ENCODE assay signal across 1 cellular context in the genomic region with DNA sequence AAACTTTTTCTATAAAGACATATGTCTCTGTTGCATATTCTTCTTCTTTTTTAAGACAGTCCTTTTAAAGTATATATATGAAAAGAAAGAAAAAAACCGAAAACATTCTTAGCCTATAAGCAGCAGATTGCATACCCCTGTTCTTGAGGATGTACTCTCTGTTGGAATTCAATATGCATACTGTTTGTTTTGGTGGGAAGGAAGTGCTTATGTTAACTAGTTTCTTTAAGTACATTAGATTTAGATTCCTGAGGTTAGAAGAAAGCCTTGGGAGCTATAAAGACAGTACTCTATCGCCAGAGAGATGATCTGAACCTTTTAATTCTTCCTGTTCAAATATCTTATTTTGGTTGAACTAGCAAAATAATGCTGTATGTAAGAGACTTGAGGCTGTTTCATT.
TF ChIP-seq lines count a peak whose summit lies in the region.

No MANE protein-coding gene starts in this region.

TF ChIP-seq in WTC11, 78 proteins besides CTCF, POLR2A, EP300 and RAD21 (continued from another document):
- TF ChIP-seq, protein P1, sequence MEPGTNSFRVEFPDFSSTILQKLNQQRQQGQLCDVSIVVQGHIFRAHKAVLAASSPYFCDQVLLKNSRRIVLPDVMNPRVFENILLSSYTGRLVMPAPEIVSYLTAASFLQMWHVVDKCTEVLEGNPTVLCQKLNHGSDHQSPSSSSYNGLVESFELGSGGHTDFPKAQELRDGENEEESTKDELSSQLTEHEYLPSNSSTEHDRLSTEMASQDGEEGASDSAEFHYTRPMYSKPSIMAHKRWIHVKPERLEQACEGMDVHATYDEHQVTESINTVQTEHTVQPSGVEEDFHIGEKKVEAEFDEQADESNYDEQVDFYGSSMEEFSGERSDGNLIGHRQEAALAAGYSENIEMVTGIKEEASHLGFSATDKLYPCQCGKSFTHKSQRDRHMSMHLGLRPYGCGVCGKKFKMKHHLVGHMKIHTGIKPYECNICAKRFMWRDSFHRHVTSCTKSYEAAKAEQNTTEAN (CRISPR knock-in tag; IDR thresholded peaks at IDR 0.05) = no peak
- no peak for TF ChIP-seq NR2C2 (CRISPR knock-in tag; IDR thresholded peaks at IDR 0.05)
- no peak for TF ChIP-seq TEAD4 (CRISPR knock-in tag; IDR thresholded peaks at IDR 0.05)
- TF ChIP-seq NFATC4 (CRISPR knock-in tag; IDR thresholded peaks at IDR 0.05) = no peak
- TF ChIP-seq, protein P2, sequence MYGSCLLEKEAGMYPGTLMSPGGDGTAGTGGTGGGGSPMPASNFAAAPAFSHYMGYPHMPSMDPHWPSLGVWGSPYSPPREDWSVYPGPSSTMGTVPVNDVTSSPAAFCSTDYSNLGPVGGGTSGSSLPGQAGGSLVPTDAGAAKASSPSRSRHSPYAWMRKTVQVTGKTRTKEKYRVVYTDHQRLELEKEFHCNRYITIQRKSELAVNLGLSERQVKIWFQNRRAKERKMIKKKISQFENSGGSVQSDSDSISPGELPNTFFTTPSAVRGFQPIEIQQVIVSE (CRISPR knock-in tag; IDR thresholded peaks at IDR 0.05; ENCODE audit: borderline replicate concordance) = no peak
- TF ChIP-seq, protein P3, sequence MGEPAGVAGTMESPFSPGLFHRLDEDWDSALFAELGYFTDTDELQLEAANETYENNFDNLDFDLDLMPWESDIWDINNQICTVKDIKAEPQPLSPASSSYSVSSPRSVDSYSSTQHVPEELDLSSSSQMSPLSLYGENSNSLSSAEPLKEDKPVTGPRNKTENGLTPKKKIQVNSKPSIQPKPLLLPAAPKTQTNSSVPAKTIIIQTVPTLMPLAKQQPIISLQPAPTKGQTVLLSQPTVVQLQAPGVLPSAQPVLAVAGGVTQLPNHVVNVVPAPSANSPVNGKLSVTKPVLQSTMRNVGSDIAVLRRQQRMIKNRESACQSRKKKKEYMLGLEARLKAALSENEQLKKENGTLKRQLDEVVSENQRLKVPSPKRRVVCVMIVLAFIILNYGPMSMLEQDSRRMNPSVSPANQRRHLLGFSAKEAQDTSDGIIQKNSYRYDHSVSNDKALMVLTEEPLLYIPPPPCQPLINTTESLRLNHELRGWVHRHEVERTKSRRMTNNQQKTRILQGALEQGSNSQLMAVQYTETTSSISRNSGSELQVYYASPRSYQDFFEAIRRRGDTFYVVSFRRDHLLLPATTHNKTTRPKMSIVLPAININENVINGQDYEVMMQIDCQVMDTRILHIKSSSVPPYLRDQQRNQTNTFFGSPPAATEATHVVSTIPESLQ (CRISPR knock-in tag; IDR thresholded peaks at IDR 0.05) = no peak
- TF ChIP-seq, protein P4, sequence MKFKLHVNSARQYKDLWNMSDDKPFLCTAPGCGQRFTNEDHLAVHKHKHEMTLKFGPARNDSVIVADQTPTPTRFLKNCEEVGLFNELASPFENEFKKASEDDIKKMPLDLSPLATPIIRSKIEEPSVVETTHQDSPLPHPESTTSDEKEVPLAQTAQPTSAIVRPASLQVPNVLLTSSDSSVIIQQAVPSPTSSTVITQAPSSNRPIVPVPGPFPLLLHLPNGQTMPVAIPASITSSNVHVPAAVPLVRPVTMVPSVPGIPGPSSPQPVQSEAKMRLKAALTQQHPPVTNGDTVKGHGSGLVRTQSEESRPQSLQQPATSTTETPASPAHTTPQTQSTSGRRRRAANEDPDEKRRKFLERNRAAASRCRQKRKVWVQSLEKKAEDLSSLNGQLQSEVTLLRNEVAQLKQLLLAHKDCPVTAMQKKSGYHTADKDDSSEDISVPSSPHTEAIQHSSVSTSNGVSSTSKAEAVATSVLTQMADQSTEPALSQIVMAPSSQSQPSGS (CRISPR knock-in tag; IDR thresholded peaks at IDR 0.05; ENCODE audit: borderline replicate concordance, low read depth) = no peak
- TF ChIP-seq ZNF671 (CRISPR knock-in tag; IDR thresholded peaks at IDR 0.05) = no peak
- TF ChIP-seq EMX1 (CRISPR knock-in tag; IDR thresholded peaks at IDR 0.05) = no peak
- TF ChIP-seq SP1 (CRISPR knock-in tag; conservative IDR thresholded peaks at IDR 0.05) = no peak
TF ChIP-seq in WTC11: peak in this region for 0.
